ENCODE assay signal across 14 cellular contexts in the genomic region with DNA sequence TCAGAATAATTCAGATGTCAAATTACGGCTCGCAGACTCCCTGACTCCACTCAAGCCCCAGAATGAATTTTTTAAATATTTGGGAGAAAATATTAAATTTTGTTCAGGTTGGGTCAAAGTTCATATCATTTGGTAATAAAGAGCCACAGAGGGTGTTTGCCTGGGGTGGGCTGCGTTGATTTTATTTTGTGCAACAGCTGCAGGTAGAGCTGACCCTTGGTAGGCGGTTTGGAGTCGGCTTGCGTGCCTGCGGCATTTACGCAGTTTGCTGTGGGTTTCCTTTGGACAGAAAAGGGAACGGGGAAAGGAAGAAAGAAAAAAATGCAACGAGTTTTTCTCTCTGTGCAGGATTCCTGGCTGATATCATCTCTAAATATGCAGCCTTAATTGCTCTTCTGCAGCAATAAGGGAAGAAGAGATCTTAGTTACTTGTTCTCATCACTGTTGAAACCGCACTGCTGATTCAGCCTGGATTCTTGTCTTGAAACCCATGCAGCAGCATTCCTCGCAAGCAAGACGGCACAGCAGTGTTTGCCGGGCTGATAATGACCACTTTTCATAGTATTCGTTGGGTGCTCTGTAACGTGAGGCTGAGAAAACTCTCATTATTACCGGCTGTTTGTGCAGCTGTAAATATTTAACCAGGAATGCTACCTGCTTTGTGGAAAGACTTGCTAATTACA.
DNase-seq lines count a peak whose midpoint lies in the region; ATAC-seq and TF ChIP-seq lines count a peak whose summit lies in the region.
"Had no signal": no experiment of that assay in that cellular context is flagged by ENCODE, and none has a peak within 500 bp of the region (broad histone marks: within the 10 kb centered on the region; RNA-seq: fewer than 3 reads in every experiment).

No MANE protein-coding gene starts in this region.

- DNase-seq in ACHN: peak; percentile 7
- peak; percentile 55 for DNase-seq in HT1080 (ENCODE audit: low read depth)
- peak; percentile 37 to 38 for DNase-seq in SJCRH30
- peak; percentile 50 for DNase-seq in hepatocyte (ENCODE audit: low spot score)
- no peak for DNase-seq in cerebellar cortex (ENCODE audit: low spot score)
- DNase-seq in SKM-1 (lab: John Stamatoyannopoulos, UW; ENCODE audit: unreplicated experiment): no peak
- no peak for DNase-seq in GM10266 (ENCODE audit: extremely low spot score)
- DNase-seq: activated B cell treated with CpG ODN at 0.5 μM for 24 hours; CD4-positive, alpha-beta memory T cell; glutamatergic neuron; NCI-H1048 had no signal

- H4K20me1 ChIP-seq in hepatocyte (ENCODE audit: insufficient read depth, poor library complexity, severe bottlenecking): no peaks in the 10 kb centered on the region

- H3K36me3 ChIP-seq in SJCRH30 (no peaks in the 10 kb centered on the region), hepatocyte (replicated peaks; ENCODE audit: insufficient read depth, low read depth) (no peaks in the 10 kb centered on the region)

- H3K79me2 ChIP-seq in hepatocyte: no peaks in the 10 kb centered on the region
- H3K79me2 ChIP-seq: parathyroid adenoma had no signal

- H3K27ac ChIP-seq in SJCRH30 (no peak overlapping the region), hepatocyte (no peak overlapping the region)
- H3K27ac ChIP-seq: parathyroid adenoma had no signal

- WGBS in hepatocyte (ENCODE audit: low lambda C conversion rate, missing lambda C conversion rate): 28% methylated on average over 17 of the region's 17 CpGs

- TF ChIP-seq CTCF in hepatocyte (IDR thresholded peaks at IDR 0.05; ENCODE audit: poor library complexity) (no peak), GM10266 (IDR thresholded peaks at IDR 0.05; ENCODE audit: control insufficient read depth, insufficient read depth, low read depth, missing control alignments) (no peak)

- no peak for ATAC-seq in GM18909 (IDR thresholded peaks at IDR 0.05; ENCODE audit: poor library complexity, unreplicated experiment)
- ATAC-seq: activated naive CD4-positive, alpha-beta T cell treated with anti-CD3 and anti-CD28 coated beads, Interleukin-2, amount 50 U/mL, for 72 hours had no signal

- H3K27me3 ChIP-seq in SJCRH30: 0 out of 2 replicates have a peak, but pooled peaks cover 4% of the 10 kb centered on the region
- H3K27me3 ChIP-seq in hepatocyte: peaks cover 3% of the 10 kb centered on the region

- H3K9me3 ChIP-seq in SJCRH30 (replicated peaks) (no peaks in the 10 kb centered on the region), hepatocyte (ENCODE audit: low read depth) (no peaks in the 10 kb centered on the region)

- peaks cover 13% of the 10 kb centered on the region for H3K4me1 ChIP-seq in SJCRH30
- peaks cover 32% of the 10 kb centered on the region for H3K4me1 ChIP-seq in hepatocyte (ENCODE audit: insufficient read depth)
- H3K4me1 ChIP-seq: parathyroid adenoma had no signal

- in situ Hi-C loops in ACHN (cut with HindIII; ENCODE audit: low pct_ligation_motif_present, low pct_unique_long_range_greater_than_20kb, low sequenced_read_pairs): no loop called here

- H3K4me3 ChIP-seq in SJCRH30: no peak overlapping the region
- H3K4me3 ChIP-seq in hepatocyte: no peak overlapping the region

- H3K4me2 ChIP-seq in hepatocyte: peak overlapping the region; percentile 67

- no peaks in the 10 kb centered on the region for H3K9me2 ChIP-seq in hepatocyte (replicated peaks; ENCODE audit: insufficient read depth)

- H2AFZ ChIP-seq in hepatocyte: no peak overlapping the region
- H2AFZ ChIP-seq: parathyroid adenoma had no signal

Comparison
In these comparisons a context has a peak if more than half of its experiments do, and no peak if none do; other contexts are left out.
1. DNase-seq: peak in ACHN (single experiment), HT1080 (single experiment), SJCRH30 (2 of 2) and hepatocyte (single experiment); none in cerebellar cortex (single experiment), SKM-1 (single experiment) and GM10266 (single experiment).